In genomic region chr1:109904105-109904817, GRCh38 we compare ENCODE assay signal across 10 cellular contexts. TPM values are rescaled to one million over a fixed set of nuclear protein-coding genes. Genes with fewer than 3 reads are reported as not detected.
DNase-seq lines count a peak whose midpoint lies in the region; ATAC-seq and TF ChIP-seq lines count a peak whose summit lies in the region.
"Had no signal": no experiment of that assay in that cellular context is flagged by ENCODE, and none has a peak within 500 bp of the region (broad histone marks: within the 10 kb centered on the region; RNA-seq: fewer than 3 reads in every experiment).

No MANE protein-coding gene starts in this region.

- H3K4me1 Mint-ChIP-seq in T-helper 17 cell (peaks cover 33% of the 10 kb centered on the region), progenitor cell of endocrine pancreas (ENCODE audit: low read depth) (peaks cover 6% of the 10 kb centered on the region)

- H3K27ac ChIP-seq in psoas muscle, result peak overlapping the region; percentile 12
- H3K27ac ChIP-seq: thyroid gland had no signal

- intact Hi-C loops in psoas muscle (cut with DNase I), result no loop called here

- no peaks in the 10 kb centered on the region for H3K36me3 ChIP-seq in psoas muscle (ENCODE audit: insufficient read depth in 1 of 2, low read depth in 1 of 2)
- H3K36me3 ChIP-seq: thyroid gland had no signal

- no peaks in the 10 kb centered on the region for H3K27me3 ChIP-seq in psoas muscle (ENCODE audit: insufficient read depth in 3 of 3, low read length in 2 of 3)
- H3K27me3 ChIP-seq: thyroid gland had no signal

- 33 to 56% (median 35%) methylated on average over 7 of the region's 7 CpGs for WGBS in psoas muscle, 3 donors

- no peaks in the 10 kb centered on the region for H3K4me1 ChIP-seq in psoas muscle

- ATAC-seq in T-helper 17 cell (no peak), psoas muscle (peak; percentile 69 to 88 (median 83))
- ATAC-seq in activated naive CD4-positive, alpha-beta T cell treated with anti-CD3 and anti-CD28 coated beads, Interleukin-2, amount 50 U/mL, for 72 hours, result no peak

- H3K27ac Mint-ChIP-seq in T-helper 17 cell (peak overlapping the region; percentile 95), progenitor cell of endocrine pancreas (no peak overlapping the region)
- H3K27ac Mint-ChIP-seq in activated naive CD4-positive, alpha-beta T cell treated with anti-CD3 and anti-CD28 coated beads, Interleukin-2, amount 50 U/mL, for 72 hours, result no peak overlapping the region

- TF ChIP-seq CTCF in psoas muscle (IDR thresholded peaks at IDR 0.05), result no peak
- no peak for TF ChIP-seq CTCF in progenitor cell of endocrine pancreas (IDR thresholded peaks at IDR 0.05; ENCODE audit: unreplicated experiment)

- H3K36me3 Mint-ChIP-seq in T-helper 17 cell (ENCODE audit: low read depth) (no peaks in the 10 kb centered on the region), progenitor cell of endocrine pancreas (ENCODE audit: insufficient read depth) (no peaks in the 10 kb centered on the region)
- peaks cover 10% of the 10 kb centered on the region in 2 donors for H3K36me3 Mint-ChIP-seq in activated naive CD4-positive, alpha-beta T cell treated with anti-CD3 and anti-CD28 coated beads, Interleukin-2, amount 50 U/mL, for 72 hours
- H3K36me3 Mint-ChIP-seq: brain had no signal

- H3K4me3 Mint-ChIP-seq in T-helper 17 cell, result no peak overlapping the region
- no peak overlapping the region for H3K4me3 Mint-ChIP-seq in progenitor cell of endocrine pancreas (ENCODE audit: low read depth)

- no peaks in the 10 kb centered on the region for H3K9me3 Mint-ChIP-seq in progenitor cell of endocrine pancreas (ENCODE audit: low read depth)
- H3K9me3 Mint-ChIP-seq in activated naive CD4-positive, alpha-beta T cell treated with anti-CD3 and anti-CD28 coated beads, Interleukin-2, amount 50 U/mL, for 72 hours, result peaks cover 5 to 12% of the 10 kb centered on the region in 2 donors
- H3K9me3 Mint-ChIP-seq: brain had no signal

- no peak overlapping the region for H3K4me3 ChIP-seq in psoas muscle
- H3K4me3 ChIP-seq: thyroid gland had no signal

- in situ Hi-C loops in G401 (cut with HindIII; ENCODE audit: low sequenced_read_pairs), result no loop called here

- H3K27me3 Mint-ChIP-seq in T-helper 17 cell (no peaks in the 10 kb centered on the region), progenitor cell of endocrine pancreas (peaks cover 60% of the 10 kb centered on the region)

- peak; percentile 52 for DNase-seq in G401 (ENCODE audit: low spot score)
- no peak for DNase-seq in T-helper 17 cell
- DNase-seq in fibroblast of peridontal ligament (ENCODE audit: extremely low read depth), result peak; percentile 66
- DNase-seq in psoas muscle, result peak in 1 of 2 donors; percentile 30
- no peak for DNase-seq in NCI-H446 (lab: John Stamatoyannopoulos, UW)
- DNase-seq in progenitor cell of endocrine pancreas (ENCODE audit: low spot score, unreplicated experiment), result no peak
- DNase-seq in NCI-H774 (lab: John Stamatoyannopoulos, UW), result no peak
- DNase-seq in activated naive CD4-positive, alpha-beta T cell treated with anti-CD3 and anti-CD28 coated beads, Interleukin-2, amount 50 U/mL, for 72 hours (ENCODE audit: low spot score in 2 of 2), result no peak
- DNase-seq: thyroid gland had no signal

- H3K9me3 ChIP-seq in T-helper 17 cell (ENCODE audit: control insufficient read depth, low read length, poor library complexity, severe bottlenecking) (no peaks in the 10 kb centered on the region), psoas muscle (no peaks in the 10 kb centered on the region)
- H3K9me3 ChIP-seq: thyroid gland had no signal

RNA-seq across cellular contexts. Expression of gene CSF1, which starts 6.4 kb away (rescaled TPM):
- total RNA-seq in G401 (2014; rRNA removed; shearing (Covaris generic)), result 12.7 and 13.4 TPM in 2 replicates
- total RNA-seq in T-helper 17 cell (10 to 100 TPM; 15.4 to 20.3 TPM), psoas muscle (10 to 100 TPM in 3 of 4 donors, 1 to 10 TPM in 1; 7.9 to 14.7 (median 10.6) TPM), progenitor cell of endocrine pancreas (0.89 and 2.9 TPM in 2 replicates)
- polyA plus RNA-seq in psoas muscle, result 10 to 100 TPM in 1 of 3 donors, 1 to 10 TPM in 2; 3.7 to 13.8 (median 6.3) TPM
- total RNA-seq in activated naive CD4-positive, alpha-beta T cell treated with anti-CD3 and anti-CD28 coated beads, Interleukin-2, amount 50 U/mL, for 72 hours, result 10 to 100 TPM; 13.7 to 19.9 TPM

Comparison
In these comparisons a context has a peak if more than half of its experiments do, and no peak if none do; other contexts are left out.
1. DNase-seq: peak in G401 (single experiment) and fibroblast of peridontal ligament (single experiment); none in T-helper 17 cell (0 of 3), NCI-H446 (0 of 2), progenitor cell of endocrine pancreas (single experiment), NCI-H774 (single experiment) and activated naive CD4-positive, alpha-beta T cell treated with anti-CD3 and anti-CD28 coated beads, Interleukin-2, amount 50 U/mL, for 72 hours (0 of 2).
2. ATAC-seq: peak in psoas muscle (4 of 4); none in T-helper 17 cell (single experiment) and activated naive CD4-positive, alpha-beta T cell treated with anti-CD3 and anti-CD28 coated beads, Interleukin-2, amount 50 U/mL, for 72 hours (0 of 2).